20 cellular contexts compared by ENCODE assay signal in the genomic region with DNA sequence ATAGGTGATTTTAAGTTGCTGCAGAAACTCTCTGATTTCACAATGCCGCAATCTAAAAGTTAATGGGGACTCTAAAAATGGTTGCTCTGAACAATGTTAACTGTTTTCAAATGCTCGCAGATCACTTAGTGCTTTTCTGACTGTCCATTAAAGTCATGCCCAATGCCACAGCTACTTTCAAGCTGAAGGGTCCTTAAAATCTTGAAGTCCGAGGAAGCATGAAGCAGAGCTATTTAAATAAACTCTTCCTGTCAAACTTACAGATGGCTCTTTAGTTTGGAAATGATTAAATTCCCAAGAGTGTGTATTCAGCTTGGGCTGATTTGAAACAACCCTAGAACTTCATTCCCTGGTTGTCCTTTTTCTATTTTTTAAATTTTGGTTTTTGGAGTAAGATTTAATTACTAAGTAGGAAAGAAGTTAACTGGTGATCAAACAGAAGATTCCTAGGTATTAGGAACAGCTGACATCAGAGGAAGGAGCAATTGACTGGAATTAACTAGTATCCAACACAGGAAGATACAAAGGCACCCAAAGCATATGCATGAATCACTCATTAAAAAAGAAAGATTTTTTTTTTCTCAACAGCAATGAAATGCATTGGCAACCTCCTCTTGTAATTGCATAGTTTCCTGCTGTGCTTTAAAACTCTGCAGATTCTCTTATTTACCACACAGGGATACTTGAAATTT.
DNase-seq lines count a peak whose midpoint lies in the region; ATAC-seq and TF ChIP-seq lines count a peak whose summit lies in the region.
"Had no signal": no experiment of that assay in that cellular context is flagged by ENCODE, and none has a peak within 500 bp of the region (broad histone marks: within the 10 kb centered on the region; RNA-seq: fewer than 3 reads in every experiment).

No MANE protein-coding gene starts in this region.

- H4K5ac ChIP-seq in IMR-90 (ENCODE audit: low read depth, low read length) = peak overlapping the region; percentile 88; the same call in 1 of the 2 replicates

- peak overlapping the region in 1 of 2 experiments; percentile 12; a peak in 1 of 4 replicates for H4K8ac ChIP-seq in IMR-90 (ENCODE audit: low read depth in 2 of 2, low read length in 2 of 2)

- H3K4me1 ChIP-seq in IMR-90 (ENCODE audit: control insufficient read depth, insufficient read depth, low read length) (peaks cover 10% of the 10 kb centered on the region), lower lobe of right lung (peaks cover 37% of the 10 kb centered on the region), upper lobe of left lung (peaks cover 8 to 24% (median 12%) of the 10 kb centered on the region in 4 donors), right lobe of liver (no peaks in the 10 kb centered on the region)
- H3K4me1 ChIP-seq: body of pancreas had no signal

- no peak overlapping the region; the same call in 1 of the 2 replicates for H3K23ac ChIP-seq in IMR-90 (ENCODE audit: low read depth, low read length)

- CTCF ChIA-PET in IMR-90 (lab: Yijun Ruan, JAX) = no interaction called here

- intact Hi-C loops in IMR-90 (cut with micrococcal nuclease) = no loop called here
- intact Hi-C loops in lower lobe of right lung (cut with DNase I) = no loop called here
- intact Hi-C loops in right lobe of liver (cut with DNase I) = no loop called here

- H3K27me3 ChIP-seq in IMR-90 (ENCODE audit: control insufficient read depth, insufficient read depth, low read length) = no peaks in the 10 kb centered on the region
- H3K27me3 ChIP-seq in lower lobe of right lung (ENCODE audit: low read depth) = no peaks in the 10 kb centered on the region
- no peaks in the 10 kb centered on the region for H3K27me3 ChIP-seq in upper lobe of left lung
- H3K27me3 ChIP-seq in right lobe of liver = no peaks in the 10 kb centered on the region
- H3K27me3 ChIP-seq: BLaER1 treated with 17β-estradiol and CSF1 and Interleukin-3, amounts not matched to agents 10 nM and 100 nM; body of pancreas; right atrium auricular region had no signal

- TF ChIP-seq CTCF in AG10803 (conservative IDR thresholded peaks at IDR 0.05; ENCODE audit: low read length) = no peak
- no peak for TF ChIP-seq CTCF in IMR-90 (conservative IDR thresholded peaks at IDR 0.05; ENCODE audit: low read depth, low read length)
- TF ChIP-seq CTCF in astrocyte of the spinal cord (IDR thresholded peaks at IDR 0.05; ENCODE audit: low read depth, low read length) = no peak
- TF ChIP-seq CTCF in lower lobe of right lung (IDR thresholded peaks at IDR 0.05) = no peak
- TF ChIP-seq CTCF in upper lobe of left lung (IDR thresholded peaks at IDR 0.05) = no peak
- TF ChIP-seq CTCF in right lobe of liver (IDR thresholded peaks at IDR 0.05) = no peak

- H3K36me3 ChIP-seq in IMR-90 (ENCODE audit: control insufficient read depth, insufficient read depth, low read length) (peaks cover 19% of the 10 kb centered on the region), lower lobe of right lung (peaks cover 24% of the 10 kb centered on the region), upper lobe of left lung (peaks cover 0 to 19% (median 8%) of the 10 kb centered on the region in 4 donors), right lobe of liver (peaks cover 0 to 18% (median 12%) of the 10 kb centered on the region in 4 donors)

- ATAC-seq in IMR-90 (ENCODE audit: low read depth) = peak; percentile 62
- peak in 1 of 2 donors; percentile 54 for ATAC-seq in lower lobe of right lung
- no peak for ATAC-seq in HG03135 (IDR thresholded peaks at IDR 0.05; ENCODE audit: unreplicated experiment)
- ATAC-seq in upper lobe of left lung (ENCODE audit: low FRiP score in 2 of 2) = no peak
- ATAC-seq in right lobe of liver = no peak
- ATAC-seq: activated CD4-positive, CD25-positive, alpha-beta regulatory T cell treated with anti-CD3 and anti-CD28 coated beads, Interleukin-2, amount 50 U/mL, for 24 hours; body of pancreas; GM23338 had no signal

- H2BK20ac ChIP-seq in IMR-90 (ENCODE audit: low read depth, low read length) = 0 out of 2 replicates have a peak overlapping the region, but pooled peaks have one; percentile 1

- peak overlapping the region; percentile 80; the same call in 1 of the 2 replicates for H3K18ac ChIP-seq in IMR-90 (ENCODE audit: low read depth, low read length)

- POLR2A ChIA-PET in IMR-90 (lab: Charles Lee; ENCODE audit: unreplicated experiment) = no interaction called here

- H2AFZ ChIP-seq in IMR-90 (replicated peaks; ENCODE audit: low read length, poor library complexity) = no peak overlapping the region
- H2AFZ ChIP-seq: GM23338 had no signal

- H2BK5ac ChIP-seq in IMR-90 (ENCODE audit: low read depth, low read length, poor library complexity, severe bottlenecking) = peak overlapping the region; percentile 1

- TF ChIP-seq POLR2A in IMR-90 (IDR thresholded peaks at IDR 0.05; ENCODE audit: low read depth, low read length) = no peak
- no peak for TF ChIP-seq POLR2A in upper lobe of left lung (IDR thresholded peaks at IDR 0.05)
- no peak for TF ChIP-seq POLR2A in right lobe of liver (IDR thresholded peaks at IDR 0.05)

- no peaks in the 10 kb centered on the region for H4K20me1 ChIP-seq in IMR-90 (ENCODE audit: insufficient read depth, low read length)

- H2AK9ac ChIP-seq in IMR-90 (replicated peaks; ENCODE audit: low read depth, low read length, poor library complexity) = no peak overlapping the region

- dilution Hi-C loops in IMR-90 (cut with HindIII; ENCODE audit: low sequenced_read_pairs, unreplicated experiment) = no loop called here

- peaks cover 14 to 55% of the 10 kb centered on the region in 2 experiments for H3K79me1 ChIP-seq in IMR-90 (ENCODE audit: low read depth in 1 of 2, low read length in 2 of 2)

- H4K91ac ChIP-seq in IMR-90 (ENCODE audit: insufficient read depth, low read depth, low read length) = no peak overlapping the region

- no TSS peak for BruUV-seq in IMR-90 (replicated peaks; lab: Mats Ljungman, UMichigan)

- peak overlapping the region; percentile 9; the same call in 1 of the 2 replicates for H2BK120ac ChIP-seq in IMR-90 (ENCODE audit: low read depth, low read length)

- in situ Hi-C loops in IMR-90 (cut with MboI; ENCODE audit: low sequenced_read_pairs) = no loop called here
- in situ Hi-C loops in astrocyte of the spinal cord (cut with HindIII; ENCODE audit: low sequenced_read_pairs) = no loop called here

- no peak overlapping the region for H3K9ac ChIP-seq in IMR-90 (ENCODE audit: low read depth, low read length)
- H3K9ac ChIP-seq: BLaER1 treated with 17β-estradiol and CSF1 and Interleukin-3, amounts not matched to agents 10 nM and 100 nM had no signal

- no peak for TF ChIP-seq EP300 in upper lobe of left lung (IDR thresholded peaks at IDR 0.05)

- no peak overlapping the region for H3K27ac ChIP-seq in IMR-90 (ENCODE audit: insufficient read depth, low read length)
- peak overlapping the region; percentile 13 for H3K27ac ChIP-seq in lower lobe of right lung
- H3K27ac ChIP-seq in upper lobe of left lung = peak overlapping the region in 2 of 4 donors; percentile 18 to 64
- no peak overlapping the region for H3K27ac ChIP-seq in right lobe of liver
- H3K27ac ChIP-seq: BLaER1 treated with 17β-estradiol and CSF1 and Interleukin-3, amounts not matched to agents 10 nM and 100 nM; body of pancreas had no signal

- H3K4me2 ChIP-seq in IMR-90 (ENCODE audit: low read depth, low read length) = peak overlapping the region; percentile 44; the same call in 1 of the 2 replicates
- H3K4me2 ChIP-seq: GM23338 had no signal

- H3K14ac ChIP-seq in IMR-90 (replicated peaks; ENCODE audit: low read depth, low read length) = no peak overlapping the region

- DNase-seq in AG10803 (ENCODE audit: low read depth) (peak; percentile 82), IMR-90 (no peak), astrocyte of the spinal cord (ENCODE audit: low read depth, low spot score) (peak; percentile 69), lower lobe of right lung (no peak), upper lobe of left lung (no peak), right lobe of liver (no peak), glomerular visceral epithelial cell (ENCODE audit: extremely low spot score) (no peak)
- DNase-seq: activated effector memory CD4-positive, alpha-beta T cell treated with anti-CD3 and anti-CD28 coated beads, Interleukin-2, amount 50 U/mL, for 16 hours; body of pancreas; DMS153; Kasumi-1; NCI-H526 treated with DMSO at 0.1 percent for 48 hours; RPMI8226; stimulated activated CD4-positive, alpha-beta T cell treated with anti-CD3 and anti-CD28 coated beads, Interleukin-2, amount 100 ng/mL, for 48 hours; stimulated activated CD8-positive, alpha-beta memory T cell treated with anti-CD3 and anti-CD28 coated beads, Interleukin-4, amount 100 ng/mL, for 48 hours had no signal

- H3K4me3 ChIP-seq in AG10803 (ENCODE audit: low read length) (no peak overlapping the region), IMR-90 (ENCODE audit: insufficient read depth, low read depth, low read length) (no peak overlapping the region), astrocyte of the spinal cord (ENCODE audit: low read depth, low read length) (no peak overlapping the region), lower lobe of right lung (no peak overlapping the region), upper lobe of left lung (no peak overlapping the region), right lobe of liver (no peak overlapping the region)
- H3K4me3 ChIP-seq: BLaER1 treated with 17β-estradiol and CSF1 and Interleukin-3, amounts not matched to agents 10 nM and 100 nM; body of pancreas; GM23338; right atrium auricular region had no signal

- H3K56ac ChIP-seq in IMR-90 (ENCODE audit: extremely low read depth, insufficient read depth, low read length) = no peak overlapping the region

- no peak for TF ChIP-seq RAD21 in IMR-90 (IDR thresholded peaks at IDR 0.05; ENCODE audit: low read length)

- no peak overlapping the region for H2AK5ac ChIP-seq in IMR-90 (ENCODE audit: low read depth, low read length)

- H2BK15ac ChIP-seq in IMR-90 (ENCODE audit: low read depth, low read length) = no peak overlapping the region; the same call in 2 of the 3 replicates

- WGBS in IMR-90 (ENCODE audit: extremely low coverage in 2 of 2, insufficient read length in 1 of 2), 2 experiments = 90% methylated on average over 2 of the region's 3 CpGs; no CpG with 5 or more reads in 1 of the 2 experiments
- WGBS in upper lobe of left lung, 2 donors = 62 to 64% methylated on average over 3 of the region's 3 CpGs
- WGBS in right lobe of liver (ENCODE audit: insufficient coverage, low coverage, low lambda C conversion rate, missing lambda C conversion rate) = 81% methylated on average over 3 of the region's 3 CpGs

- H3K9me3 ChIP-seq in IMR-90 (ENCODE audit: control insufficient read depth, insufficient read depth, low read length) = no peaks in the 10 kb centered on the region
- H3K9me3 ChIP-seq in lower lobe of right lung = no peaks in the 10 kb centered on the region
- H3K9me3 ChIP-seq in upper lobe of left lung = no peaks in the 10 kb centered on the region
- H3K9me3 ChIP-seq in right lobe of liver = no peaks in the 10 kb centered on the region
- H3K9me3 ChIP-seq: BLaER1 treated with 17β-estradiol and CSF1 and Interleukin-3, amounts not matched to agents 10 nM and 100 nM; body of pancreas; right atrium auricular region had no signal

- peaks cover 4% of the 10 kb centered on the region for H3K9me1 ChIP-seq in IMR-90 (ENCODE audit: insufficient read depth, low read length)

- no peak overlapping the region for H3K4ac ChIP-seq in IMR-90 (ENCODE audit: low read depth, low read length)

Comparison
In these comparisons a context has a peak if more than half of its experiments do, and no peak if none do; other contexts are left out.
1. DNase-seq: peak in AG10803 (single experiment) and astrocyte of the spinal cord (single experiment); none in IMR-90 (single experiment), lower lobe of right lung (single experiment), upper lobe of left lung (0 of 2), right lobe of liver (0 of 3) and glomerular visceral epithelial cell (single experiment).